1 cellular context compared by ENCODE assay signal in genomic region chr10:87870154-87870553, GRCh38.
TF ChIP-seq lines count a peak whose summit lies in the region.

No MANE protein-coding gene starts in this region.

TF ChIP-seq in GM23338, 12 proteins besides CTCF, POLR2A, EP300 and RAD21:
- TF ChIP-seq ETS1 (IDR thresholded peaks at IDR 0.05) (no peak), NANOG (IDR thresholded peaks at IDR 0.05; ENCODE audit: borderline replicate concordance) (no peak), STAT1 (IDR thresholded peaks at IDR 0.05; ENCODE audit: unreplicated experiment) (no peak), ZNF114 (CRISPR knock-in tag; IDR thresholded peaks at IDR 0.05) (no peak), JUNB (IDR thresholded peaks at IDR 0.05; ENCODE audit: unreplicated experiment) (no peak), ZNF462 (CRISPR knock-in tag; IDR thresholded peaks at IDR 0.05) (no peak), ZNF331 (CRISPR knock-in tag; IDR thresholded peaks at IDR 0.05; ENCODE audit: low read depth) (no peak), REST (IDR thresholded peaks at IDR 0.05; ENCODE audit: unreplicated experiment) (no peak), EZH2 (IDR thresholded peaks at IDR 0.05; ENCODE audit: low read depth, unreplicated experiment) (no peak), EZH2phosphoT487 (IDR thresholded peaks at IDR 0.05; ENCODE audit: unreplicated experiment) (no peak), CREB1 (CRISPR knock-in tag; IDR thresholded peaks at IDR 0.05; ENCODE audit: low read depth) (no peak)
